24 cellular contexts compared by ENCODE assay signal in genomic region chr14:65639216-65639615, GRCh38.
A peak's percentile ranks its signal among the peaks of the same experiment; 100 is the strongest.
DNase-seq lines count a peak whose midpoint lies in the region; TF ChIP-seq lines count a peak whose summit lies in the region.
"Had no signal": no experiment of that assay in that cellular context is flagged by ENCODE, and none has a peak within 500 bp of the region (broad histone marks: within the 10 kb centered on the region; RNA-seq: fewer than 3 reads in every experiment).

No MANE protein-coding gene starts in this region.

- H3K36me3 ChIP-seq in MG63, result no peaks in the 10 kb centered on the region
- H3K36me3 ChIP-seq: suprapubic skin, WERI-Rb-1 had no signal

- no peaks in the 10 kb centered on the region for H3K27me3 ChIP-seq in MG63
- H3K27me3 ChIP-seq: spleen, suprapubic skin had no signal

- peak; percentile 14 for DNase-seq in AG10803 (ENCODE audit: low read depth)
- DNase-seq in HCEC 1CT, result peak; percentile 3
- DNase-seq in amniotic epithelial cell (ENCODE audit: low read depth), result peak; percentile 20
- DNase-seq in fibroblast of the aortic adventitia (ENCODE audit: low read depth), result peak; percentile 37
- no peak for DNase-seq in middle frontal gyrus (ENCODE audit: extremely low spot score, low spot score)
- no peak for DNase-seq in MG63
- DNase-seq in NCI-H2171 (lab: John Stamatoyannopoulos, UW), result no peak
- no peak for DNase-seq in UCSD-AML1 (lab: John Stamatoyannopoulos, UW; ENCODE audit: unreplicated experiment)
- DNase-seq: activated CD4-positive, alpha-beta T cell treated with anti-CD3 and anti-CD28 coated beads, Interleukin-2, amount 10 ng/mL, durations not matched to agents 24 days and 14 days; activated naive CD4-positive, alpha-beta T cell treated with anti-CD3 and anti-CD28 coated beads, Interleukin-2, amount 10 ng/mL, durations not matched to agents 7 days and 5 days; anterior cingulate cortex; cortex of kidney; DMS79; endodermal cell; left ventricle myocardium superior; naive thymus-derived CD4-positive, alpha-beta T cell; NCI-H1092; NCI-H187 treated with DMSO at 0.1 percent for 48 hours; NCI-H526; NK-92 treated with Interleukin-12 subunit alpha and Interleukin-12 subunit beta, amount 100 ng/mL, for 24 hours; SHP77 treated with DMSO at 0.1 percent for 48 hours; spleen; WERI-Rb-1 had no signal

- no peak overlapping the region for H3K4me3 ChIP-seq in AG10803 (ENCODE audit: low read length)
- H3K4me3 ChIP-seq in fibroblast of the aortic adventitia (ENCODE audit: low read depth, low read length), result no peak overlapping the region
- no peak overlapping the region for H3K4me3 ChIP-seq in MG63
- H3K4me3 ChIP-seq: spleen, suprapubic skin had no signal

- no peaks in the 10 kb centered on the region for H3K9me3 ChIP-seq in MG63

- TF ChIP-seq CTCF in AG10803 (conservative IDR thresholded peaks at IDR 0.05; ENCODE audit: low read length) (no peak), fibroblast of the aortic adventitia (IDR thresholded peaks at IDR 0.05; ENCODE audit: insufficient read depth, low read length) (no peak)

Comparison
In these comparisons a context has a peak if more than half of its experiments do, and no peak if none do; other contexts are left out.
1. DNase-seq: peak in AG10803 (single experiment), HCEC 1CT (single experiment), amniotic epithelial cell (single experiment) and fibroblast of the aortic adventitia (single experiment); none in middle frontal gyrus (single experiment), MG63 (single experiment), NCI-H2171 (single experiment) and UCSD-AML1 (single experiment).